Comparison of ENCODE assay signal across 8 cellular contexts in the genomic region with DNA sequence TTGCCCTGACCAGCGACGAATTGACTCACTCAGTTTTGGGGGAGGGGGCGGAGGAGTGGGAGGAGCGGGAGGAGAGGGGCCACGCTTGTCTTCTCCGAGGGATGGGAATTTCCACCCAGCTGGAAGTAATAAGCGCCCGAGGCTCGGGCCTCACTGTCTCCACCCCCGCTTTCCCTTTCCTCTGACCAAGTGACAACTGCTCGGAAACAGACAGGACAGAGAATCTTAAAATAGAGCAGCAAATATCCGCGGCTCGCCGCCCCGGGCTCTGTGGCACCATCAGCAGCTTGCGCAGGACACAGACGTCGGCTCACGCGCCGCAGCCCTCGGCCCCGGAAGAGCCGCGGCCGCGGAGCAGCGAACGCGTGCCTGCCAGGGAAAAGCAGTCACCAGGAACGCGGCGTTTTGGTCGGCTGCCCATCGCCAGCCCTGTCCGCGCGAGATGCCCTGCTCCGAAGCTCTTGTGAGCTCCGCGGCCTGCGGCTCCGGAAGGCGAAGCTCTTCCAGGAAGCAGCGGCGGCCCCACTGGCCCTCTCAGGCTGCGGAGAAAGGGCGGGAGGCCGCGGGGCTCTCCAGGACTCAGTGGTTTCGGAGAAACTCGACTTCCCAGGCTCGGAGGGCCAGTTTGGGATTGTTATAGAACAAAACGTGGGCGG. TPM values are rescaled to one million over a fixed set of nuclear protein-coding genes. Genes with fewer than 3 reads are reported as not detected.
DNase-seq lines count a peak whose midpoint lies in the region; ATAC-seq lines count a peak whose summit lies in the region.

No MANE protein-coding gene starts in this region.

- H3K79me1 ChIP-seq in mesenchymal stem cell (replicated peaks; ENCODE audit: low read length, poor library complexity, severe bottlenecking): no peaks in the 10 kb centered on the region

- peak overlapping the region; percentile 34 to 85 for H3K4ac ChIP-seq in mesenchymal stem cell (ENCODE audit: low read depth in 1 of 2, low read length in 2 of 2)

- no peak overlapping the region for H3K23ac ChIP-seq in mesenchymal stem cell (ENCODE audit: low read length in 2 of 2)

- H2AK5ac ChIP-seq in mesenchymal stem cell (ENCODE audit: low read length, severe bottlenecking): no peak overlapping the region

- H3K9me3 ChIP-seq in endocrine pancreas (ENCODE audit: control insufficient read depth, low read length): no peaks in the 10 kb centered on the region
- no peaks in the 10 kb centered on the region for H3K9me3 ChIP-seq in mesenchymal stem cell (ENCODE audit: control insufficient read depth, low read length)

- peak overlapping the region; percentile 86 for H4K8ac ChIP-seq in mesenchymal stem cell (ENCODE audit: low read length)

- no peaks in the 10 kb centered on the region for H3K4me1 ChIP-seq in endocrine pancreas (ENCODE audit: control insufficient read depth, insufficient read depth, low read length)
- peaks cover 22% of the 10 kb centered on the region for H3K4me1 ChIP-seq in mesenchymal stem cell (ENCODE audit: control insufficient read depth, insufficient read depth, low read depth, low read length)

- peak overlapping the region; percentile 95 for H2BK15ac ChIP-seq in mesenchymal stem cell (ENCODE audit: low read depth, poor library complexity, severe bottlenecking)

- peak; percentile 80 for DNase-seq in NCI-H2107 treated with DMSO at 0.1 percent for 48 hours (lab: John Stamatoyannopoulos, UW; ENCODE audit: unreplicated experiment)
- DNase-seq in NCI-H2107 (lab: John Stamatoyannopoulos, UW): no peak
- DNase-seq in NCI-H69 (lab: John Stamatoyannopoulos, UW): peak; percentile 97
- peak; percentile 83 for DNase-seq in activated CD8-positive, alpha-beta memory T cell treated with anti-CD3 and anti-CD28 coated beads for 24 hours
- DNase-seq in mesenchymal stem cell: peak; percentile 98
- DNase-seq in stimulated activated CD8-positive, alpha-beta memory T cell treated with anti-CD3 and anti-CD28 coated beads, Interleukin-4, amount 100 ng/mL, for 48 hours: peak; percentile 71

- H3K36me3 ChIP-seq in endocrine pancreas (ENCODE audit: control insufficient read depth, insufficient read depth, low read length): no peaks in the 10 kb centered on the region
- no peaks in the 10 kb centered on the region for H3K36me3 ChIP-seq in mesenchymal stem cell (ENCODE audit: control insufficient read depth in 1 of 2, insufficient read depth in 2 of 2, low read depth in 1 of 2, low read length in 2 of 2)

- H2BK12ac ChIP-seq in mesenchymal stem cell (ENCODE audit: low read length in 2 of 2): no peak overlapping the region

- peak overlapping the region; percentile 81 for H4K91ac ChIP-seq in mesenchymal stem cell (ENCODE audit: low read length)

- ATAC-seq in HG02970 (IDR thresholded peaks at IDR 0.05; ENCODE audit: low FRiP score, unreplicated experiment): peak; percentile 36

- peak overlapping the region; percentile 77 for H3K4me2 ChIP-seq in mesenchymal stem cell (ENCODE audit: low read length, poor library complexity, severe bottlenecking)

- H2AFZ ChIP-seq in mesenchymal stem cell (ENCODE audit: low read depth, low read length): no peak overlapping the region

- 1% methylated on average over 54 of the region's 56 CpGs for WGBS in mesenchymal stem cell

- peak overlapping the region; percentile 55 for H3K27ac ChIP-seq in mesenchymal stem cell (ENCODE audit: low read length, poor library complexity, severe bottlenecking)

- H3K27me3 ChIP-seq in endocrine pancreas (ENCODE audit: control insufficient read depth, insufficient read depth, low read length) (no peaks in the 10 kb centered on the region), mesenchymal stem cell (ENCODE audit: control insufficient read depth in 1 of 2, insufficient read depth in 1 of 2, low read length in 2 of 2) (peaks cover 9 to 34% of the 10 kb centered on the region in 2 experiments)

- peak overlapping the region; percentile 43 for H3K9ac ChIP-seq in endocrine pancreas (ENCODE audit: control insufficient read depth, insufficient read depth, low read length)
- H3K9ac ChIP-seq in mesenchymal stem cell (ENCODE audit: low read length): peak overlapping the region; percentile 88

- no peak overlapping the region for H2BK5ac ChIP-seq in mesenchymal stem cell (ENCODE audit: low read depth, low read length, poor library complexity, severe bottlenecking)

- peak overlapping the region in 1 of 2 experiments; percentile 6 for H3K14ac ChIP-seq in mesenchymal stem cell (ENCODE audit: low read length in 2 of 2)

- peak overlapping the region; percentile 72 to 86 for H3K18ac ChIP-seq in mesenchymal stem cell (ENCODE audit: low read depth in 1 of 2, low read length in 2 of 2)

- peak overlapping the region; percentile 51 for H2BK120ac ChIP-seq in mesenchymal stem cell (ENCODE audit: low read depth, low read length)

- no peak overlapping the region for H3K4me3 ChIP-seq in endocrine pancreas (ENCODE audit: control insufficient read depth, insufficient read depth, low read length)
- peak overlapping the region; percentile 46 to 71 for H3K4me3 ChIP-seq in mesenchymal stem cell (ENCODE audit: insufficient read depth in 1 of 2, low read depth in 1 of 2, low read length in 2 of 2)

RNA-seq across cellular contexts. Expression of gene RGS16, which starts 10.7 kb away (rescaled TPM):
- 1.0 TPM for polyA plus RNA-seq in mesenchymal stem cell (2013, experiment 1 of 2)
- 0.97 TPM for polyA plus RNA-seq in mesenchymal stem cell (2013, experiment 2 of 2)

RNA-seq across cellular contexts. Expression of gene RNASEL, which starts 25.9 kb away (rescaled TPM):
- polyA plus RNA-seq in mesenchymal stem cell (2013, experiment 1 of 2): 3.1 TPM
- polyA plus RNA-seq in mesenchymal stem cell (2013, experiment 2 of 2): 3.3 TPM
